In genomic region chr2:38875576-38876367, GRCh38 we compare ENCODE assay signal across 1 cellular context.
TF ChIP-seq lines count a peak whose summit lies in the region.

A gene with protein sequence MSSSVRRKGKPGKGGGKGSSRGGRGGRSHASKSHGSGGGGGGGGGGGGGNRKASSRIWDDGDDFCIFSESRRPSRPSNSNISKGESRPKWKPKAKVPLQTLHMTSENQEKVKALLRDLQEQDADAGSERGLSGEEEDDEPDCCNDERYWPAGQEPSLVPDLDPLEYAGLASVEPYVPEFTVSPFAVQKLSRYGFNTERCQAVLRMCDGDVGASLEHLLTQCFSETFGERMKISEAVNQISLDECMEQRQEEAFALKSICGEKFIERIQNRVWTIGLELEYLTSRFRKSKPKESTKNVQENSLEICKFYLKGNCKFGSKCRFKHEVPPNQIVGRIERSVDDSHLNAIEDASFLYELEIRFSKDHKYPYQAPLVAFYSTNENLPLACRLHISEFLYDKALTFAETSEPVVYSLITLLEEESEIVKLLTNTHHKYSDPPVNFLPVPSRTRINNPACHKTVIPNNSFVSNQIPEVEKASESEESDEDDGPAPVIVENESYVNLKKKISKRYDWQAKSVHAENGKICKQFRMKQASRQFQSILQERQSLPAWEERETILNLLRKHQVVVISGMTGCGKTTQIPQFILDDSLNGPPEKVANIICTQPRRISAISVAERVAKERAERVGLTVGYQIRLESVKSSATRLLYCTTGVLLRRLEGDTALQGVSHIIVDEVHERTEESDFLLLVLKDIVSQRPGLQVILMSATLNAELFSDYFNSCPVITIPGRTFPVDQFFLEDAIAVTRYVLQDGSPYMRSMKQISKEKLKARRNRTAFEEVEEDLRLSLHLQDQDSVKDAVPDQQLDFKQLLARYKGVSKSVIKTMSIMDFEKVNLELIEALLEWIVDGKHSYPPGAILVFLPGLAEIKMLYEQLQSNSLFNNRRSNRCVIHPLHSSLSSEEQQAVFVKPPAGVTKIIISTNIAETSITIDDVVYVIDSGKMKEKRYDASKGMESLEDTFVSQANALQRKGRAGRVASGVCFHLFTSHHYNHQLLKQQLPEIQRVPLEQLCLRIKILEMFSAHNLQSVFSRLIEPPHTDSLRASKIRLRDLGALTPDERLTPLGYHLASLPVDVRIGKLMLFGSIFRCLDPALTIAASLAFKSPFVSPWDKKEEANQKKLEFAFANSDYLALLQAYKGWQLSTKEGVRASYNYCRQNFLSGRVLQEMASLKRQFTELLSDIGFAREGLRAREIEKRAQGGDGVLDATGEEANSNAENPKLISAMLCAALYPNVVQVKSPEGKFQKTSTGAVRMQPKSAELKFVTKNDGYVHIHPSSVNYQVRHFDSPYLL (N-terminal part only) (minus strand): TSS chr2:38875934. CDS start chr2:38868405, 7,529 bp downstream.
Gene MORN2 (plus strand): TSS chr2:38875976.

TF ChIP-seq in HCT116, 20 proteins besides CTCF, POLR2A, EP300 and RAD21 (continued from another document):
- TF ChIP-seq ATF3 (IDR thresholded peaks at IDR 0.05) (no peak), POLR2AphosphoS5 (IDR thresholded peaks at IDR 0.05; ENCODE audit: low read depth, low read length) (peak; percentile 81), SP1 (IDR thresholded peaks at IDR 0.05; ENCODE audit: low read depth) (peak; percentile 72), TCF7L2 (IDR thresholded peaks at IDR 0.05; ENCODE audit: borderline replicate concordance, extremely low read depth, insufficient read depth, insufficient read length) (peak; percentile 60)
TF ChIP-seq in HCT116: peak in this region for 8.
